27 cellular contexts compared by ENCODE assay signal in the genomic region with DNA sequence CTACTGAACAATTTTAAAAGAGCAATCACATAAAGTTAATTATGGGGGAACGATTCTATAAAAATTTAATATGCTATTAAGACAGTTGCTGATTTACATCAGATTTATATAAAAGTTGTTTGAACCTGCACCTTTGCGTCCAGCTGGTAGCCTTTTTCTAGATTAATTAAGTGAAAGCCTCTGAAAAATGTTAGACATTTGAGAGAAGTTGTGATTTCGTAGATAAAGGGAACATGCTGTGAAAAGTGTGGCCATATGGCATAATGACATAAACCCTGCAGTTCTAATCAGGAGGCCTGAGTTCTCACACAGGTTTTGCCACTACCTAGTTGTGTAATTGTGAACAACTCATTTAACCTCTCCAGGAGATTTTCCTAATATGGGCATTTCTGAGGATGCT.
DNase-seq lines count a peak whose midpoint lies in the region; ATAC-seq and TF ChIP-seq lines count a peak whose summit lies in the region.
"Had no signal": no experiment of that assay in that cellular context is flagged by ENCODE, and none has a peak within 500 bp of the region (broad histone marks: within the 10 kb centered on the region; RNA-seq: fewer than 3 reads in every experiment).

No MANE protein-coding gene starts in this region.

- no peaks in the 10 kb centered on the region for H4K20me1 ChIP-seq in smooth muscle cell (ENCODE audit: low read depth)

- no peak overlapping the region for H2AFZ ChIP-seq in smooth muscle cell (ENCODE audit: low read depth)
- H2AFZ ChIP-seq: PC-9 had no signal

- H3K9ac ChIP-seq in smooth muscle cell (ENCODE audit: low read depth), result no peak overlapping the region

- H3K4me2 ChIP-seq in smooth muscle cell, result peak overlapping the region; percentile 55
- H3K4me2 ChIP-seq: PC-9 had no signal

- H3K9me3 ChIP-seq in smooth muscle cell (replicated peaks; ENCODE audit: low read depth), result no peaks in the 10 kb centered on the region
- H3K9me3 ChIP-seq: MG63, ovary had no signal

- no peaks in the 10 kb centered on the region for H3K36me3 ChIP-seq in smooth muscle cell (ENCODE audit: low read depth)
- H3K36me3 ChIP-seq: MG63, ovary, WERI-Rb-1 had no signal

- no peaks in the 10 kb centered on the region for H3K27me3 ChIP-seq in smooth muscle cell (ENCODE audit: low read depth)
- H3K27me3 ChIP-seq: MG63, ovary had no signal

- no peak overlapping the region for H3K27ac ChIP-seq in smooth muscle cell (ENCODE audit: low read depth)
- H3K27ac ChIP-seq: ovary, PC-9, skin epidermis, WERI-Rb-1 had no signal

- H3K4me1 ChIP-seq in smooth muscle cell (ENCODE audit: low read depth), result peaks cover 32% of the 10 kb centered on the region

- no peak overlapping the region for H3K4me3 ChIP-seq in smooth muscle cell
- H3K4me3 ChIP-seq: K562, MG63, ovary, PC-9, skin epidermis had no signal

- peaks cover 10% of the 10 kb centered on the region for H3F3A ChIP-seq in smooth muscle cell (ENCODE audit: low read depth)

- no peak for TF ChIP-seq CTCF in smooth muscle cell (IDR thresholded peaks at IDR 0.05; ENCODE audit: borderline replicate concordance, insufficient read depth, poor library complexity, severe bottlenecking)

- no peak for ATAC-seq in HG03342 (IDR thresholded peaks at IDR 0.05; ENCODE audit: unreplicated experiment)
- ATAC-seq in HG02571 (IDR thresholded peaks at IDR 0.05; ENCODE audit: unreplicated experiment), result no peak
- ATAC-seq: activated T-cell treated with anti-CD3 and anti-CD28 coated beads, Interleukin-2, amount 50 U/mL, for 4 hours; K562; Right ventricle myocardium inferior; stimulated activated naive CD8-positive, alpha-beta T cell treated with anti-CD3 and anti-CD28 coated beads, Interleukin-15, amount 100 ng/mL, for 72 hours had no signal

- DNase-seq in NCI-H82 (lab: John Stamatoyannopoulos, UW), result peak; percentile 43
- no peak for DNase-seq in NCI-H82 treated with DMSO at 0.1 percent for 48 hours (lab: John Stamatoyannopoulos, UW; ENCODE audit: unreplicated experiment)
- peak; percentile 40 to 56 for DNase-seq in NCI-H446 (lab: John Stamatoyannopoulos, UW)
- DNase-seq in cerebellum (ENCODE audit: low spot score), result peak; percentile 65
- no peak for DNase-seq in smooth muscle cell (lab: John Stamatoyannopoulos, UW; ENCODE audit: unreplicated experiment)
- no peak for DNase-seq in NCI-H748 (lab: John Stamatoyannopoulos, UW; ENCODE audit: unreplicated experiment)
- DNase-seq: 8988T; activated CD4-positive, alpha-beta T cell treated with anti-CD3 and anti-CD28 coated beads for 48 hours; activated gamma-delta T cell treated with Interleukin-2 at 50 U/mL for 16 hours; activated T-cell treated with anti-CD3 and anti-CD28 coated beads, Interleukin-2, amount 50 U/mL, for 4 hours; CD4-positive, CD25-positive, alpha-beta regulatory T cell; effector CD8-positive, alpha-beta T cell; H7; MG63; NCI-H1436; NK-92 treated with Interleukin-12 subunit alpha and Interleukin-12 subunit beta, amount 100 ng/mL, for 24 hours; ovary; PC-9; stimulated activated CD4-positive, alpha-beta T cell treated with anti-CD3 and anti-CD28 coated beads, Interleukin-1b, Interleukin-23, amount 100 ng/mL, for 48 hours; stimulated activated CD8-positive, alpha-beta memory T cell treated with anti-CD3 and anti-CD28 coated beads, Interleukin-4, amount 100 ng/mL, for 48 hours; stimulated activated naive CD8-positive, alpha-beta T cell treated with anti-CD3 and anti-CD28 coated beads, Interleukin-15, amount 100 ng/mL, for 72 hours; WERI-Rb-1 had no signal

- H3K79me2 ChIP-seq in smooth muscle cell (ENCODE audit: low read depth), result peaks cover 6% of the 10 kb centered on the region

- WGBS in smooth muscle cell (ENCODE audit: low lambda C conversion rate), result 82% methylated on average over 3 of the region's 3 CpGs

Comparison
In these comparisons a context has a peak if more than half of its experiments do, and no peak if none do; other contexts are left out.
1. DNase-seq: peak in NCI-H82 (single experiment), NCI-H446 (2 of 2) and cerebellum (single experiment); none in NCI-H82 treated with DMSO at 0.1 percent for 48 hours (single experiment), smooth muscle cell (single experiment) and NCI-H748 (single experiment).